In the genomic region with DNA sequence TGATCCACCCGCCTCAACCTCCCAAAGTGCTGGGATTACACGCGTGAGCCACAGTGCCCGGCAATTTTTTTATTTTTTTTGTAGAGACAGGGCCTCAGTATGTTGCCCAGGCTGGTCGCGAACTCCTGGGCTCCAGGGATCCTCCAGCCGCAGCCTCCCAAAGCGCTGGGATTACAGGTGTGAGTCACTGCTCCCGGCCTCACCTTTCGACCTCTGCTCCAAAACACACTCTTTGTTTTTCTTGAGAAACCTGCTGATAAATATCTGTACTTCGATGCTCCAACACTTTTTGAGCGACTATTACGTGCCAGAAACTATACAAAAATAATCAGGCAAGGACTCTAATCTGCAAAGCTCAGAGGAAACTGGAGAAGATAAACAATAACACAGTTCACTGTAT, we compare ENCODE assay signal across 8 cellular contexts. TPM values are rescaled to one million over a fixed set of nuclear protein-coding genes. Genes with fewer than 3 reads are reported as not detected.
DNase-seq lines count a peak whose midpoint lies in the region; ATAC-seq and TF ChIP-seq lines count a peak whose summit lies in the region.

No MANE protein-coding gene starts in this region.

- H2BK20ac ChIP-seq in IMR-90 (ENCODE audit: low read depth, low read length), result no peak overlapping the region

- CTCF ChIA-PET in IMR-90 (lab: Yijun Ruan, JAX), result interaction anchor here (1.0 kb wide), 1 partner anchor 31 kb away, joined by 3 read pairs; no protein-coding TSS in a partner anchor
- CTCF ChIA-PET in mammary epithelial cell (lab: Charles Lee; ENCODE audit: low non-redundant PET), result no interaction called here
- CTCF ChIA-PET in naive thymus-derived CD4-positive, alpha-beta T cell (lab: Charles Lee), result no interaction called here

- H3K56ac ChIP-seq in IMR-90 (ENCODE audit: extremely low read depth, insufficient read depth, low read length), result no peak overlapping the region

- no peak overlapping the region for H4K91ac ChIP-seq in IMR-90 (ENCODE audit: insufficient read depth, low read depth, low read length)

- H3K4me1 ChIP-seq in IMR-90 (ENCODE audit: control insufficient read depth, insufficient read depth, low read length), result peaks cover 3% of the 10 kb centered on the region; the same call in 1 of the 2 replicates
- peaks cover 9% of the 10 kb centered on the region for H3K4me1 ChIP-seq in mammary epithelial cell (ENCODE audit: insufficient read depth, low read length)
- peaks cover 8 to 12% of the 10 kb centered on the region in 2 donors for H3K4me1 ChIP-seq in naive thymus-derived CD4-positive, alpha-beta T cell (ENCODE audit: control insufficient read depth in 2 of 2, insufficient read depth in 2 of 2, low read length in 2 of 2)
- peaks cover 6% of the 10 kb centered on the region for H3K4me1 ChIP-seq in effector memory CD4-positive, alpha-beta T cell (ENCODE audit: control insufficient read depth, insufficient read depth, low read length, poor library complexity, severe bottlenecking)

- H3K79me2 ChIP-seq in mammary epithelial cell (ENCODE audit: insufficient read depth, low read length), result peaks cover 49% of the 10 kb centered on the region

- TF ChIP-seq POLR2A in IMR-90 (IDR thresholded peaks at IDR 0.05; ENCODE audit: low read depth, low read length), result no peak

- peaks cover 3% of the 10 kb centered on the region; the same call in 1 of the 2 replicates for H3K9me1 ChIP-seq in IMR-90 (ENCODE audit: insufficient read depth, low read length)

- H3K9ac ChIP-seq in IMR-90 (ENCODE audit: low read depth, low read length), result peak overlapping the region; percentile 99; the same call in 1 of the 2 replicates
- peak overlapping the region; percentile 100 for H3K9ac ChIP-seq in mammary epithelial cell (ENCODE audit: insufficient read depth, low read length)

- BruUV-seq in IMR-90 (replicated peaks; lab: Mats Ljungman, UMichigan), result no TSS peak
- BruUV-seq in mammary epithelial cell (replicated peaks; lab: Mats Ljungman, UMichigan), result no TSS peak

- peak overlapping the region; percentile 29 to 98 (median 96) for H3K4me3 Mint-ChIP-seq in naive thymus-derived CD4-positive, alpha-beta T cell

- H2AFZ ChIP-seq in IMR-90 (replicated peaks; ENCODE audit: low read length, poor library complexity) (no peak overlapping the region), mammary epithelial cell (ENCODE audit: low read depth, low read length) (no peak overlapping the region)

- no peak overlapping the region for H2AK9ac ChIP-seq in IMR-90 (replicated peaks; ENCODE audit: low read depth, low read length, poor library complexity)

- H3K9me3 Mint-ChIP-seq in naive thymus-derived CD4-positive, alpha-beta T cell, result no peaks in the 10 kb centered on the region

- no peak overlapping the region for H3K14ac ChIP-seq in IMR-90 (replicated peaks; ENCODE audit: low read depth, low read length)

- H4K20me1 ChIP-seq in IMR-90 (ENCODE audit: insufficient read depth, low read length), result peaks cover 4% of the 10 kb centered on the region; the same call in 1 of the 2 replicates
- no peaks in the 10 kb centered on the region for H4K20me1 ChIP-seq in mammary epithelial cell (ENCODE audit: insufficient read depth, low read length)

- H3K36me3 ChIP-seq in IMR-90 (ENCODE audit: control insufficient read depth, insufficient read depth, low read length) (peaks cover 17% of the 10 kb centered on the region), mammary epithelial cell (ENCODE audit: insufficient read depth, low read length) (peaks cover 5% of the 10 kb centered on the region)
- peaks cover 0 to 24% (median 4%) of the 10 kb centered on the region in 3 experiments for H3K36me3 ChIP-seq in naive thymus-derived CD4-positive, alpha-beta T cell (ENCODE audit: control insufficient read depth in 2 of 3, insufficient read depth in 3 of 3, low read length in 3 of 3)
- H3K36me3 ChIP-seq in effector memory CD4-positive, alpha-beta T cell (ENCODE audit: control insufficient read depth, insufficient read depth, low read length), result peaks cover 9% of the 10 kb centered on the region

- peaks cover 7 to 38% (median 29%) of the 10 kb centered on the region in 7 donors for H3K4me1 Mint-ChIP-seq in naive thymus-derived CD4-positive, alpha-beta T cell

- POLR2A ChIA-PET in IMR-90 (lab: Charles Lee; ENCODE audit: unreplicated experiment), result interaction anchor here (0.7 to 1.6 kb wide), 2 partner anchors 11 to 178 kb away, joined by 9 to 19 read pairs; a partner anchor contains a TSS
- POLR2A ChIA-PET in naive thymus-derived CD4-positive, alpha-beta T cell (lab: Charles Lee), result interaction anchor here (1.5 to 6.7 kb wide), 4 partner anchors 8 to 51 kb away, joined by 7 to 143 read pairs (median 8); a partner anchor contains a TSS

- H3K23ac ChIP-seq in IMR-90 (ENCODE audit: low read depth, low read length), result no peak overlapping the region

- no peak overlapping the region for H4K8ac ChIP-seq in IMR-90 (ENCODE audit: low read depth in 2 of 2, low read length in 2 of 2)

- dilution Hi-C loops in IMR-90 (cut with HindIII; ENCODE audit: low sequenced_read_pairs, unreplicated experiment), result no loop called here
- dilution Hi-C loops in mammary epithelial cell (cut with HindIII; ENCODE audit: low sequenced_read_pairs), result no loop called here

- peaks cover 19 to 41% of the 10 kb centered on the region in 2 experiments for H3K79me1 ChIP-seq in IMR-90 (ENCODE audit: low read depth in 1 of 2, low read length in 2 of 2)

- DNase-seq in AG09309 (ENCODE audit: low read depth), result no peak
- DNase-seq in IMR-90, result no peak
- no peak for DNase-seq in mammary epithelial cell
- DNase-seq in naive thymus-derived CD4-positive, alpha-beta T cell, result no peak
- no peak for DNase-seq in effector memory CD4-positive, alpha-beta T cell
- no peak for DNase-seq in central memory CD4-positive, alpha-beta T cell
- DNase-seq in cerebellar cortex (ENCODE audit: low spot score), result no peak

- H3K4me3 ChIP-seq in AG09309 (ENCODE audit: control insufficient read depth, low read depth, low read length) (peak overlapping the region; percentile 98), IMR-90 (ENCODE audit: insufficient read depth, low read depth, low read length) (peak overlapping the region; percentile 91; the same call in 1 of the 2 replicates), mammary epithelial cell (replicated peaks in 1 of 3; ENCODE audit: insufficient read depth in 1 of 3, low read depth in 2 of 3, low read length in 3 of 3) (peak overlapping the region; percentile 77 to 82 (median 79))
- H3K4me3 ChIP-seq in naive thymus-derived CD4-positive, alpha-beta T cell (ENCODE audit: low read length), result peak overlapping the region; percentile 98
- H3K4me3 ChIP-seq in effector memory CD4-positive, alpha-beta T cell (ENCODE audit: insufficient read depth, low read depth, low read length, poor library complexity, severe bottlenecking), result no peak overlapping the region

- H3K27me3 ChIP-seq in IMR-90 (ENCODE audit: control insufficient read depth, insufficient read depth, low read length) (no peaks in the 10 kb centered on the region), mammary epithelial cell (ENCODE audit: insufficient read depth, low read length) (no peaks in the 10 kb centered on the region)
- no peaks in the 10 kb centered on the region for H3K27me3 ChIP-seq in naive thymus-derived CD4-positive, alpha-beta T cell (ENCODE audit: control insufficient read depth in 2 of 2, insufficient read depth in 2 of 2, low read length in 2 of 2)
- H3K27me3 ChIP-seq in effector memory CD4-positive, alpha-beta T cell (replicated peaks; ENCODE audit: control insufficient read depth, insufficient read depth, low read length, poor library complexity, severe bottlenecking), result no peaks in the 10 kb centered on the region

- H3K27ac ChIP-seq in IMR-90 (ENCODE audit: insufficient read depth, low read length) (no peak overlapping the region), mammary epithelial cell (ENCODE audit: insufficient read depth, low read depth, low read length) (peak overlapping the region; percentile 91)
- peak overlapping the region; percentile 85 for H3K27ac ChIP-seq in naive thymus-derived CD4-positive, alpha-beta T cell (ENCODE audit: low read depth, low read length)
- no peak overlapping the region for H3K27ac ChIP-seq in effector memory CD4-positive, alpha-beta T cell (ENCODE audit: insufficient read depth, low read length, poor library complexity, severe bottlenecking)

- ATAC-seq in IMR-90 (ENCODE audit: low read depth), result no peak
- no peak for ATAC-seq in naive thymus-derived CD4-positive, alpha-beta T cell
- no peak for ATAC-seq in HG02981 (IDR thresholded peaks at IDR 0.05; ENCODE audit: unreplicated experiment)

- in situ Hi-C loops in IMR-90 (cut with MboI; ENCODE audit: low sequenced_read_pairs), result no loop called here
- in situ Hi-C loops in mammary epithelial cell (cut with MboI; ENCODE audit: low sequenced_read_pairs in 2 of 2), result no loop called here

- TF ChIP-seq CTCF in AG09309 (IDR thresholded peaks at IDR 0.05; ENCODE audit: control insufficient read depth, insufficient read depth, low read depth, low read length, missing control alignments), result no peak
- no peak for TF ChIP-seq CTCF in IMR-90 (conservative IDR thresholded peaks at IDR 0.05; ENCODE audit: low read depth, low read length)
- TF ChIP-seq CTCF in mammary epithelial cell (conservative IDR thresholded peaks at IDR 0.05 in 1 of 2, IDR thresholded peaks at IDR 0.05 in 1 of 2; ENCODE audit: extremely low read depth in 1 of 2, insufficient read depth in 1 of 2, low read depth in 1 of 2, low read length in 2 of 2), result no peak

- no peak for TF ChIP-seq RAD21 in IMR-90 (IDR thresholded peaks at IDR 0.05; ENCODE audit: low read length)

- H2BK5ac ChIP-seq in IMR-90 (ENCODE audit: low read depth, low read length, poor library complexity, severe bottlenecking), result no peak overlapping the region

- no peak overlapping the region for H4K5ac ChIP-seq in IMR-90 (ENCODE audit: low read depth, low read length)

- H3K9me3 ChIP-seq in IMR-90 (ENCODE audit: control insufficient read depth, insufficient read depth, low read length) (no peaks in the 10 kb centered on the region), mammary epithelial cell (replicated peaks; ENCODE audit: insufficient read depth, low read length) (no peaks in the 10 kb centered on the region)
- H3K9me3 ChIP-seq in naive thymus-derived CD4-positive, alpha-beta T cell (ENCODE audit: control insufficient read depth in 2 of 3, low read length in 3 of 3), result no peaks in the 10 kb centered on the region
- no peaks in the 10 kb centered on the region for H3K9me3 ChIP-seq in effector memory CD4-positive, alpha-beta T cell (ENCODE audit: control insufficient read depth, low read length)

- peaks cover 0 to 10% (median 4%) of the 10 kb centered on the region in 5 donors for H3K36me3 Mint-ChIP-seq in naive thymus-derived CD4-positive, alpha-beta T cell

- peak overlapping the region in 7 of 9 donors; percentile 25 to 99 (median 98) for H3K27ac Mint-ChIP-seq in naive thymus-derived CD4-positive, alpha-beta T cell

- no peak overlapping the region for H3K18ac ChIP-seq in IMR-90 (ENCODE audit: low read depth, low read length)

- H3K4me2 ChIP-seq in IMR-90 (ENCODE audit: low read depth, low read length) (peak overlapping the region; percentile 88), mammary epithelial cell (ENCODE audit: insufficient read depth, low read depth, low read length) (peak overlapping the region; percentile 90)

- H2AK5ac ChIP-seq in IMR-90 (ENCODE audit: low read depth, low read length), result no peak overlapping the region

- 79% methylated on average over 11 of the region's 13 CpGs; no CpG with 5 or more reads in 1 of the 2 experiments for WGBS in IMR-90 (ENCODE audit: extremely low coverage in 2 of 2, insufficient read length in 1 of 2), 2 experiments
- WGBS in mammary epithelial cell (ENCODE audit: low coverage, missing lambda C conversion rate), result 85% methylated on average over 12 of the region's 13 CpGs

- H3K4ac ChIP-seq in IMR-90 (ENCODE audit: low read depth, low read length), result no peak overlapping the region

- no peak overlapping the region for H2BK15ac ChIP-seq in IMR-90 (ENCODE audit: low read depth, low read length)

- H2BK120ac ChIP-seq in IMR-90 (ENCODE audit: low read depth, low read length), result no peak overlapping the region

- H3K27me3 Mint-ChIP-seq in naive thymus-derived CD4-positive, alpha-beta T cell, result no peaks in the 10 kb centered on the region

- intact Hi-C loops in IMR-90 (cut with micrococcal nuclease), result no loop called here
- intact Hi-C loops in mammary epithelial cell (cut with micrococcal nuclease), result loop anchor here (5.0 kb wide), 1 partner anchor 37 kb away; no protein-coding TSS in a partner anchor
- intact Hi-C loops in naive thymus-derived CD4-positive, alpha-beta T cell (cut with micrococcal nuclease), result no loop called here

RNA-seq across cellular contexts. Expression of a gene that starts 1.0 kb away (rescaled TPM):
- 21.9 and 24.2 TPM in 2 replicates for total RNA-seq in IMR-90 (2012; rRNA removed)
- 16.4 and 16.9 TPM in 2 replicates for polyA plus RNA-seq in IMR-90 (2012; rRNA removed)
- polyA plus RNA-seq in IMR-90 (2012; cell fraction: cytosol; rRNA removed), result 2.8 and 4.3 TPM in 2 replicates
- polyA plus RNA-seq in IMR-90 (2012; cell fraction: nucleus; rRNA removed; ENCODE audit: low replicate concordance), result 3.9 and 20.2 TPM in 2 replicates
- 10 to 100 TPM; 26.7 to 41.7 TPM for total RNA-seq in mammary epithelial cell
- 21.4 TPM for polyA plus RNA-seq in mammary epithelial cell
- polyA minus RNA-seq in mammary epithelial cell, result 27.4 TPM
- 10 to 100 TPM; 37.3 to 61.5 (median 56.0) TPM for total RNA-seq in naive thymus-derived CD4-positive, alpha-beta T cell
- polyA plus RNA-seq in naive thymus-derived CD4-positive, alpha-beta T cell, result 10 to 100 TPM; 20.6 to 27.6 TPM

RNA-seq across cellular contexts. Expression of a gene that starts 11.2 kb away (rescaled TPM):
- total RNA-seq in IMR-90 (2012; rRNA removed) (27.1 and 31.1 TPM in 2 replicates), mammary epithelial cell (10 to 100 TPM; 44.5 to 66.6 TPM)
- polyA plus RNA-seq in IMR-90 (2012; rRNA removed) (14.8 and 16.1 TPM in 2 replicates), mammary epithelial cell (20.6 TPM)
- 3.9 and 4.3 TPM in 2 replicates for polyA plus RNA-seq in IMR-90 (2012; cell fraction: cytosol; rRNA removed)
- 14.9 and 39.1 TPM in 2 replicates for polyA plus RNA-seq in IMR-90 (2012; cell fraction: nucleus; rRNA removed; ENCODE audit: low replicate concordance)
- 82.0 TPM for polyA minus RNA-seq in mammary epithelial cell
- total RNA-seq in naive thymus-derived CD4-positive, alpha-beta T cell, result 100 to 1,000 TPM in 4 of 5 experiments, 10 to 100 TPM in 1; 94.9 to 118 (median 112) TPM
- polyA plus RNA-seq in naive thymus-derived CD4-positive, alpha-beta T cell, result 1 to 10 TPM; 3.6 to 6.2 TPM

RNA-seq across cellular contexts. Expression of a gene that starts 48.6 kb away (rescaled TPM):
- total RNA-seq in IMR-90 (2012; rRNA removed) (12.2 and 13.8 TPM in 2 replicates), mammary epithelial cell (10 to 100 TPM; 13.0 to 17.0 TPM)
- polyA plus RNA-seq in IMR-90 (2012; rRNA removed) (3.2 and 4.1 TPM in 2 replicates), mammary epithelial cell (2.6 TPM)
- 1.4 and 1.7 TPM in 2 replicates for polyA plus RNA-seq in IMR-90 (2012; cell fraction: cytosol; rRNA removed)
- 1.8 and 7.5 TPM in 2 replicates for polyA plus RNA-seq in IMR-90 (2012; cell fraction: nucleus; rRNA removed; ENCODE audit: low replicate concordance)
- 15.9 TPM for polyA minus RNA-seq in mammary epithelial cell
- 10 to 100 TPM; 17.6 to 35.0 (median 26.1) TPM for total RNA-seq in naive thymus-derived CD4-positive, alpha-beta T cell
- polyA plus RNA-seq in naive thymus-derived CD4-positive, alpha-beta T cell, result 1 to 10 TPM; 3.8 to 4.5 TPM

Comparison
In these comparisons a context has a peak if more than half of its experiments do, and no peak if none do; other contexts are left out.
1. H3K27ac ChIP-seq: peak in mammary epithelial cell (single experiment) and naive thymus-derived CD4-positive, alpha-beta T cell (single experiment); none in IMR-90 (single experiment) and effector memory CD4-positive, alpha-beta T cell (single experiment).